Comparison of ENCODE assay signal across 17 cellular contexts in genomic region chr3:11653298-11654055, GRCh38. TPM values are rescaled to one million over a fixed set of nuclear protein-coding genes. Genes with fewer than 3 reads are reported as not detected.
DNase-seq lines count a peak whose midpoint lies in the region; ATAC-seq and TF ChIP-seq lines count a peak whose summit lies in the region.
"Had no signal": no experiment of that assay in that cellular context is flagged by ENCODE, and none has a peak within 500 bp of the region (broad histone marks: within the 10 kb centered on the region; RNA-seq: fewer than 3 reads in every experiment).

No MANE protein-coding gene starts in this region.

- no peaks in the 10 kb centered on the region for H3K9me3 ChIP-seq in HEK293 (ENCODE audit: control insufficient read depth, insufficient read depth, low read depth, low read length)
- H3K9me3 ChIP-seq in gastrocnemius medialis, result no peaks in the 10 kb centered on the region
- H3K9me3 ChIP-seq: BE2C, testis had no signal

- no peaks in the 10 kb centered on the region for H3K9me3 Mint-ChIP-seq in WTC11

- H3K4me1 ChIP-seq in HEK293 (ENCODE audit: control insufficient read depth, insufficient read depth, low read length) (peaks cover 3% of the 10 kb centered on the region; the same call in 1 of the 2 replicates), foreskin keratinocyte (no peaks in the 10 kb centered on the region), gastrocnemius medialis (peaks cover 3 to 17% of the 10 kb centered on the region in 2 donors)
- H3K4me1 ChIP-seq: BE2C, testis had no signal

- peak overlapping the region; percentile 37; the same call in 1 of the 2 replicates for H3K27ac Mint-ChIP-seq in WTC11
- H3K27ac Mint-ChIP-seq: T-helper 17 cell had no signal

- H3K4me3 ChIP-seq in HEK293 (ENCODE audit: low read depth, low read length) (no peak overlapping the region), gastrocnemius medialis (no peak overlapping the region)
- H3K4me3 ChIP-seq: testis had no signal

- CTCF ChIA-PET in HEK293 (lab: Yijun Ruan, JAX) (interaction anchor here (0.6 to 11.9 kb wide), 2 partner anchors 274 to 433 kb away, joined by 3 to 165 read pairs; no protein-coding TSS in a partner anchor), WTC11 (lab: Charles Lee) (interaction anchor here (0.6 kb wide), 1 partner anchor 120 kb away, joined by 3 read pairs; no protein-coding TSS in a partner anchor)

- H3K36me3 ChIP-seq in HEK293 (ENCODE audit: control insufficient read depth in 2 of 2, insufficient read depth in 1 of 2, low read length in 2 of 2) (no peaks in the 10 kb centered on the region), gastrocnemius medialis (no peaks in the 10 kb centered on the region)
- H3K36me3 ChIP-seq: BE2C had no signal

- no peak for DNase-seq in WTC11 (ENCODE audit: low spot score)
- no peak for DNase-seq in foreskin keratinocyte
- no peak for DNase-seq in gastrocnemius medialis
- no peak for DNase-seq in activated naive CD4-positive, alpha-beta T cell treated with anti-CD3 and anti-CD28 coated beads, Interleukin-2, amount 50 U/mL, for 16 hours
- no peak for DNase-seq in germinal center (ENCODE audit: low spot score)
- DNase-seq: activated CD8-positive, alpha-beta memory T cell treated with anti-CD3 and anti-CD28 coated beads for 24 hours; BE2C; caudate nucleus; GF-D8; NCI-H1694; nucleus accumbens; SIG-M5; stimulated activated CD4-positive, alpha-beta T cell treated with anti-CD3 and anti-CD28 coated beads, Interleukin-4, amount 100 ng/mL, for 24 hours; T-helper 17 cell; testis had no signal

- peaks cover 48% of the 10 kb centered on the region for H3K4me1 Mint-ChIP-seq in WTC11

- in situ Hi-C loops in gastrocnemius medialis (cut with MboI; ENCODE audit: low sequenced_read_pairs in 4 of 4), result loop anchor here (5.0 to 25.0 kb wide), 4 partner anchors 151 to 691 kb away; no protein-coding TSS in a partner anchor

- H3K27me3 ChIP-seq in foreskin keratinocyte (no peaks in the 10 kb centered on the region), gastrocnemius medialis (no peaks in the 10 kb centered on the region)
- H3K27me3 ChIP-seq: BE2C, testis had no signal

- POLR2A ChIA-PET in HEK293 (lab: Yijun Ruan, JAX), result no interaction called here
- POLR2A ChIA-PET in WTC11 (lab: Charles Lee), result no interaction called here

- intact Hi-C loops in gastrocnemius medialis (cut with DNase I; ENCODE audit: low total_unique reads), result loop anchor here (5.0 kb wide), 3 partner anchors 149 to 1331 kb away; partner anchors contain the start of gene SEC13

- no peaks in the 10 kb centered on the region for H3K36me3 Mint-ChIP-seq in WTC11

- H3K27ac ChIP-seq in HEK293 (ENCODE audit: extremely low read depth, low read depth, low read length) (no peak overlapping the region), foreskin keratinocyte (no peak overlapping the region), gastrocnemius medialis (no peak overlapping the region)
- H3K27ac ChIP-seq: testis had no signal

- ATAC-seq in WTC11, result peak; percentile 64
- no peak for ATAC-seq in foreskin keratinocyte
- ATAC-seq in gastrocnemius medialis, result peak; percentile 20 to 24
- no peak for ATAC-seq in GM21528 (IDR thresholded peaks at IDR 0.05; ENCODE audit: low FRiP score, unreplicated experiment)
- ATAC-seq: T-helper 17 cell had no signal

- no peak for TF ChIP-seq POLR2A in gastrocnemius medialis (IDR thresholded peaks at IDR 0.05)

- no peak for TF ChIP-seq CTCF in HEK293 (tag by site-specific recombination; IDR thresholded peaks at IDR 0.05)
- no peak for TF ChIP-seq CTCF in WTC11 (IDR thresholded peaks at IDR 0.05)
- TF ChIP-seq CTCF in foreskin keratinocyte (conservative IDR thresholded peaks at IDR 0.05), result peak; percentile 32
- no peak for TF ChIP-seq CTCF in gastrocnemius medialis (IDR thresholded peaks at IDR 0.05 in 4 of 5, conservative IDR thresholded peaks at IDR 0.05 in 1 of 5)

- H3K27me3 Mint-ChIP-seq in WTC11 (ENCODE audit: low read depth), result no peaks in the 10 kb centered on the region
- H3K27me3 Mint-ChIP-seq: T-helper 17 cell had no signal

- H3K4me3 Mint-ChIP-seq in WTC11, result no peak overlapping the region
- H3K4me3 Mint-ChIP-seq: T-helper 17 cell had no signal

TF ChIP-seq in HEK293, 187 proteins besides CTCF, POLR2A, EP300 and RAD21:
- TF ChIP-seq ZNF391 (tag by site-specific recombination; IDR thresholded peaks at IDR 0.05; ENCODE audit: borderline replicate concordance, low read depth) (no peak), ZNF433 (tag by site-specific recombination; IDR thresholded peaks at IDR 0.05; ENCODE audit: low read depth) (no peak), ZNF146 (tag by site-specific recombination; IDR thresholded peaks at IDR 0.05) (peak; percentile 53), ZBTB20 (tag by site-specific recombination; IDR thresholded peaks at IDR 0.05) (0 out of 2 replicates have a peak, but pooled peaks have one; percentile 26)

TF ChIP-seq in WTC11, 78 proteins besides CTCF, POLR2A, EP300 and RAD21 (continues in another document):
- TF ChIP-seq TEAD1 (CRISPR knock-in tag; IDR thresholded peaks at IDR 0.05) (no peak), NFE2L1 (CRISPR knock-in tag; IDR thresholded peaks at IDR 0.05) (no peak), ETV6 (CRISPR knock-in tag; IDR thresholded peaks at IDR 0.05) (no peak), AFF4 (CRISPR knock-in tag; IDR thresholded peaks at IDR 0.05; ENCODE audit: borderline replicate concordance) (no peak), ESRRA (CRISPR knock-in tag; IDR thresholded peaks at IDR 0.05; ENCODE audit: borderline replicate concordance) (no peak), TEAD4 (CRISPR knock-in tag; IDR thresholded peaks at IDR 0.05) (no peak), NFATC4 (CRISPR knock-in tag; IDR thresholded peaks at IDR 0.05) (no peak), SMAD3 (CRISPR knock-in tag; IDR thresholded peaks at IDR 0.05; ENCODE audit: borderline replicate concordance) (no peak), FOXP4 (CRISPR knock-in tag; IDR thresholded peaks at IDR 0.05) (no peak), TCF7 (CRISPR knock-in tag; IDR thresholded peaks at IDR 0.05; ENCODE audit: low read depth) (no peak)
- TF ChIP-seq, protein P1, sequence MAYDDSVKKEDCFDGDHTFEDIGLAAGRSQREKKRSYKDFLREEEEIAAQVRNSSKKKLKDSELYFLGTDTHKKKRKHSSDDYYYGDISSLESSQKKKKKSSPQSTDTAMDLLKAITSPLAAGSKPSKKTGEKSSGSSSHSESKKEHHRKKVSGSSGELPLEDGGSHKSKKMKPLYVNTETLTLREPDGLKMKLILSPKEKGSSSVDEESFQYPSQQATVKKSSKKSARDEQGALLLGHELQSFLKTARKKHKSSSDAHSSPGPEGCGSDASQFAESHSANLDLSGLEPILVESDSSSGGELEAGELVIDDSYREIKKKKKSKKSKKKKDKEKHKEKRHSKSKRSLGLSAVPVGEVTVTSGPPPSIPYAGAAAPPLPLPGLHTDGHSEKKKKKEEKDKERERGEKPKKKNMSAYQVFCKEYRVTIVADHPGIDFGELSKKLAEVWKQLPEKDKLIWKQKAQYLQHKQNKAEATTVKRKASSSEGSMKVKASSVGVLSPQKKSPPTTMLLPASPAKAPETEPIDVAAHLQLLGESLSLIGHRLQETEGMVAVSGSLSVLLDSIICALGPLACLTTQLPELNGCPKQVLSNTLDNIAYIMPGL (CRISPR knock-in tag; IDR thresholded peaks at IDR 0.05), result no peak
- TF ChIP-seq, protein P2, sequence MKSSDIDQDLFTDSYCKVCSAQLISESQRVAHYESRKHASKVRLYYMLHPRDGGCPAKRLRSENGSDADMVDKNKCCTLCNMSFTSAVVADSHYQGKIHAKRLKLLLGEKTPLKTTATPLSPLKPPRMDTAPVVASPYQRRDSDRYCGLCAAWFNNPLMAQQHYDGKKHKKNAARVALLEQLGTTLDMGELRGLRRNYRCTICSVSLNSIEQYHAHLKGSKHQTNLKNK (CRISPR knock-in tag; IDR thresholded peaks at IDR 0.05), result no peak

RNA-seq across cellular contexts. Expression of gene VGLL4, which starts 9.8 kb away (rescaled TPM):
- total RNA-seq in WTC11 (2021), result 42.2 to 43.8 TPM (median 43.0 TPM) in 3 replicates
- 28.3 and 30.2 TPM in 2 replicates for total RNA-seq in foreskin keratinocyte
- polyA plus RNA-seq in foreskin keratinocyte, result 13.6 and 14.8 TPM in 2 replicates
- 10 to 100 TPM in 3 of 4 donors, 1 to 10 TPM in 1; 8.9 to 20.9 (median 12.8) TPM for total RNA-seq in gastrocnemius medialis

Comparison
In these comparisons a context has a peak if more than half of its experiments do, and no peak if none do; other contexts are left out.
1. ATAC-seq: peak in WTC11 (single experiment) and gastrocnemius medialis (2 of 2); none in foreskin keratinocyte (single experiment) and GM21528 (single experiment).